12 cellular contexts compared by ENCODE assay signal in genomic region chr12:93019240-93019910, GRCh38.
DNase-seq lines count a peak whose midpoint lies in the region; ATAC-seq and TF ChIP-seq lines count a peak whose summit lies in the region.
"Had no signal": no experiment of that assay in that cellular context is flagged by ENCODE, and none has a peak within 500 bp of the region (broad histone marks: within the 10 kb centered on the region; RNA-seq: fewer than 3 reads in every experiment).

No MANE protein-coding gene starts in this region.

- ATAC-seq in mucosa of descending colon (peak; percentile 67), HG02642 (IDR thresholded peaks at IDR 0.05; ENCODE audit: poor library complexity, unreplicated experiment) (no peak)
- ATAC-seq: CD8-positive, alpha-beta T cell had no signal

- TF ChIP-seq EP300 in transverse colon (IDR thresholded peaks at IDR 0.05; ENCODE audit: low read depth), result no peak

- 88 to 90% methylated on average over 8 of the region's 8 CpGs for WGBS in esophagus squamous epithelium, 2 donors
- 57% methylated on average over 8 of the region's 8 CpGs for WGBS in transverse colon (ENCODE audit: low coverage in 1 of 2), 2 donors

- no peak for TF ChIP-seq POLR2A in esophagus squamous epithelium (IDR thresholded peaks at IDR 0.05)
- peak; percentile 19 for TF ChIP-seq POLR2A in transverse colon (IDR thresholded peaks at IDR 0.05)

- H3K9me3 ChIP-seq in PC-9 (ENCODE audit: insufficient read depth, low read depth) (no peaks in the 10 kb centered on the region; the same call in 1 of the 2 replicates), esophagus squamous epithelium (no peaks in the 10 kb centered on the region), mucosa of descending colon (no peaks in the 10 kb centered on the region), transverse colon (no peaks in the 10 kb centered on the region)

- no peak overlapping the region for H3K27ac ChIP-seq in PC-9
- peak overlapping the region; percentile 58 to 63 (median 61) for H3K27ac ChIP-seq in esophagus squamous epithelium
- peak overlapping the region; percentile 78 to 86 (median 84) for H3K27ac ChIP-seq in transverse colon
- H3K27ac ChIP-seq in RWPE1, result no peak overlapping the region

- DNase-seq in PC-9 (no peak), esophagus squamous epithelium (lab: John Stamatoyannopoulos, UW) (no peak), mucosa of descending colon (peak in 2 of 3 donors; percentile 44 to 53), transverse colon (peak; percentile 65), NCI-H1105 treated with DMSO at 0.1 percent for 48 hours (lab: John Stamatoyannopoulos, UW) (no peak), NCI-H1436 treated with DMSO at 0.1 percent for 48 hours (lab: John Stamatoyannopoulos, UW) (no peak), RWPE1 (ENCODE audit: low spot score) (no peak)
- DNase-seq: CD8-positive, alpha-beta T cell; DND-41; NCI-H226; Right ventricle myocardium superior had no signal

- H3K9me2 ChIP-seq in PC-9 (ENCODE audit: insufficient read depth), result no peaks in the 10 kb centered on the region

- POLR2A ChIA-PET in PC-9 (lab: Charles Lee; ENCODE audit: unreplicated experiment), result interaction anchor here (0.6 kb wide), 1 partner anchor 181 kb away, joined by 4 read pairs; no protein-coding TSS in a partner anchor
- POLR2A ChIA-PET in RWPE1 (lab: Yijun Ruan, JAX; ENCODE audit: low non-redundant PET), result no interaction called here

- TF ChIP-seq CTCF in PC-9 (conservative IDR thresholded peaks at IDR 0.05) (no peak), esophagus squamous epithelium (IDR thresholded peaks at IDR 0.05) (no peak), mucosa of descending colon (IDR thresholded peaks at IDR 0.05) (no peak), transverse colon (IDR thresholded peaks at IDR 0.05) (no peak), RWPE1 (conservative IDR thresholded peaks at IDR 0.05; ENCODE audit: low read depth) (no peak)

- no peak overlapping the region for H2AFZ ChIP-seq in PC-9

- H3K4me2 ChIP-seq in PC-9, result peak overlapping the region; percentile 54; the same call in 1 of the 2 replicates

- H3K27me3 ChIP-seq in PC-9 (ENCODE audit: insufficient read depth, low read depth) (no peaks in the 10 kb centered on the region), esophagus squamous epithelium (no peaks in the 10 kb centered on the region), transverse colon (no peaks in the 10 kb centered on the region)

- no TSS peak for BruUV-seq in PC-9 (replicated peaks; lab: Mats Ljungman, UMichigan)

- intact Hi-C loops in PC-9 (cut with micrococcal nuclease; ENCODE audit: unreplicated experiment), result no loop called here
- intact Hi-C loops in esophagus squamous epithelium (cut with DNase I), result no loop called here
- intact Hi-C loops in mucosa of descending colon (cut with DNase I, micrococcal nuclease), result loop anchor here in 1 of 2 donors (10.0 kb wide), 1 partner anchor 375 kb away; no protein-coding TSS in a partner anchor
- intact Hi-C loops in transverse colon (cut with DNase I; ENCODE audit: low total_unique reads), result no loop called here

- CTCF ChIA-PET in PC-9 (lab: Charles Lee), result no interaction called here
- CTCF ChIA-PET in RWPE1 (lab: Yijun Ruan, JAX), result no interaction called here

- H3K4me3 ChIP-seq in PC-9, result no peak overlapping the region
- H3K4me3 ChIP-seq in esophagus squamous epithelium, result no peak overlapping the region
- no peak overlapping the region for H3K4me3 ChIP-seq in mucosa of descending colon
- peak overlapping the region in 1 of 4 donors; percentile 3 for H3K4me3 ChIP-seq in transverse colon

- peaks cover 64% of the 10 kb centered on the region for H3K4me1 ChIP-seq in PC-9 (replicated peaks; ENCODE audit: insufficient read depth)
- peaks cover 3 to 52% (median 14%) of the 10 kb centered on the region in 3 donors for H3K4me1 ChIP-seq in esophagus squamous epithelium
- peaks cover 37% of the 10 kb centered on the region for H3K4me1 ChIP-seq in mucosa of descending colon (ENCODE audit: low read depth)
- peaks cover 0 to 56% (median 32%) of the 10 kb centered on the region in 4 donors for H3K4me1 ChIP-seq in transverse colon

- no peaks in the 10 kb centered on the region for H3K36me3 ChIP-seq in PC-9 (ENCODE audit: low read depth)
- H3K36me3 ChIP-seq in esophagus squamous epithelium, result no peaks in the 10 kb centered on the region
- H3K36me3 ChIP-seq in mucosa of descending colon (ENCODE audit: low read depth), result no peaks in the 10 kb centered on the region
- no peaks in the 10 kb centered on the region for H3K36me3 ChIP-seq in transverse colon

- no peaks in the 10 kb centered on the region for H3K79me2 ChIP-seq in PC-9 (ENCODE audit: low read depth)

- no peaks in the 10 kb centered on the region for H4K20me1 ChIP-seq in PC-9 (ENCODE audit: insufficient read depth)

- peaks cover 33% of the 10 kb centered on the region; the same call in 1 of the 2 replicates for H3F3A ChIP-seq in PC-9 (ENCODE audit: insufficient read depth, low read depth)

- in situ Hi-C loops in transverse colon (cut with MboI; ENCODE audit: low pct_ligation_motif_present in 1 of 4, low pct_unique_long_range_greater_than_20kb in 1 of 4, low sequenced_read_pairs in 3 of 4), result no loop called here

Comparison
In these comparisons a context has a peak if more than half of its experiments do, and no peak if none do; other contexts are left out.
1. DNase-seq: peak in mucosa of descending colon (2 of 3) and transverse colon (single experiment); none in PC-9 (0 of 2), esophagus squamous epithelium (single experiment), NCI-H1105 treated with DMSO at 0.1 percent for 48 hours (single experiment), NCI-H1436 treated with DMSO at 0.1 percent for 48 hours (single experiment) and RWPE1 (single experiment).
2. H3K27ac ChIP-seq: peak in esophagus squamous epithelium (4 of 4) and transverse colon (4 of 4); none in PC-9 (single experiment) and RWPE1 (single experiment).